13 cellular contexts compared by ENCODE assay signal in the genomic region with DNA sequence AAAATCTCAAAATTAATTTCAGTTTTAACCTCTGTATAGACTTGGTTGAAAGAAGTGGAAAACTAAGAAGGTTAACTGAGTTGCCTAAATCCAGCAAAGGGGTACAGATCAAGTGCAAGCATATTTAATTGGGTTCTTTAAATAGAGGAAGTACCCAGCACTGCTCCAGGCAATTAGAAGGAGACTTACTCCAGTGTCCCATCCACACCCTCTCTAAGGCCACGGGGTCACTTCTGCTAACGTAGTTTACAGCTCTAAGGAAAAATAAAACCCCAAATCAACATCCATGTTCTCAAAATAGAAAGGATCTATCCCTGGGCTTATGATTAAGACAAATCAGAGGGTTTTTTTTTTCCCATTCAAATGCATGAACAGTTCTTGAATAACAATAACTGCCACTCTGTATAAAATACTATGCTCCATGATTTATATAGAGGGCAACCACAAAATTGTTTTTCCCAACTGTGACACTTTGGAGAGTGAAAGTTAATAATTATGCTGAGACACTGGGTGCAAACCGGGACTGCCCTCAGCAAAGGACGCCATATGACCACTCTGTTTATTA. TPM values are rescaled to one million over a fixed set of nuclear protein-coding genes. Genes with fewer than 3 reads are reported as not detected.
DNase-seq lines count a peak whose midpoint lies in the region; ATAC-seq and TF ChIP-seq lines count a peak whose summit lies in the region.
"Had no signal": no experiment of that assay in that cellular context is flagged by ENCODE, and none has a peak within 500 bp of the region (broad histone marks: within the 10 kb centered on the region; RNA-seq: fewer than 3 reads in every experiment).

No MANE protein-coding gene starts in this region.

- ATAC-seq in left ventricle myocardium superior, result peak; percentile 44
- ATAC-seq in stimulated activated memory B cell treated with anti-CD40 and anti-IgM and Interleukin-4, amounts not matched to agents 10 μg/mL and 1 μg/mL and 100 μg/mL, for 72 hours, result no peak

- TF ChIP-seq POLR2A in Peyer's patch (IDR thresholded peaks at IDR 0.05), result no peak

- intact Hi-C loops in activated naive CD4-positive, alpha-beta T cell treated with anti-CD3 and anti-CD28 coated beads for 36 hours (cut with micrococcal nuclease), result loop anchor here (10.0 kb wide), 1 partner anchor 831 kb away; no protein-coding TSS in a partner anchor
- intact Hi-C loops in left ventricle myocardium superior (cut with micrococcal nuclease), result no loop called here

- DNase-seq in activated naive CD4-positive, alpha-beta T cell treated with anti-CD3 and anti-CD28 coated beads for 36 hours, result no peak
- no peak for DNase-seq in activated naive CD4-positive, alpha-beta T cell (lab: John Stamatoyannopoulos, UW)
- DNase-seq in OCI-M1 (lab: John Stamatoyannopoulos, UW) (peak; percentile 69), left ventricle myocardium superior (no peak), Peyer's patch (no peak), GM10266 (ENCODE audit: extremely low spot score) (no peak)
- DNase-seq in stimulated activated CD8-positive, alpha-beta memory T cell treated with anti-CD3 and anti-CD28 coated beads, Interleukin-4, amount 100 ng/mL, for 48 hours, result no peak
- DNase-seq: activated CD4-positive, alpha-beta memory T cell treated with anti-CD3 and anti-CD28 coated beads for 36 hours; NCI-H1694 treated with DMSO at 0.1 percent for 48 hours; ovary had no signal

- no peak overlapping the region for H3K4me3 ChIP-seq in Peyer's patch
- H3K4me3 ChIP-seq: ovary, tibial nerve had no signal

- CTCF ChIA-PET in activated naive CD4-positive, alpha-beta T cell treated with anti-CD3 and anti-CD28 coated beads for 36 hours (lab: Charles Lee), result interaction anchor here (0.7 kb wide), 1 partner anchor 8 kb away, joined by 3 read pairs; no protein-coding TSS in a partner anchor

- TF ChIP-seq CTCF in Peyer's patch (IDR thresholded peaks at IDR 0.05), result no peak
- TF ChIP-seq CTCF in GM10266 (IDR thresholded peaks at IDR 0.05; ENCODE audit: control insufficient read depth, insufficient read depth, low read depth, missing control alignments), result no peak

- peaks cover 4% of the 10 kb centered on the region for H3K27me3 Mint-ChIP-seq in activated naive CD4-positive, alpha-beta T cell treated with anti-CD3 and anti-CD28 coated beads for 36 hours (ENCODE audit: low read depth)
- H3K27me3 Mint-ChIP-seq in stimulated activated memory B cell treated with anti-CD40 and anti-IgM and Interleukin-4, amounts not matched to agents 10 μg/mL and 1 μg/mL and 100 μg/mL, for 72 hours, result peaks cover 22% of the 10 kb centered on the region

- peaks cover 4% of the 10 kb centered on the region for H3K36me3 Mint-ChIP-seq in activated naive CD4-positive, alpha-beta T cell treated with anti-CD3 and anti-CD28 coated beads for 36 hours (ENCODE audit: low read depth)
- H3K36me3 Mint-ChIP-seq in stimulated activated memory B cell treated with anti-CD40 and anti-IgM and Interleukin-4, amounts not matched to agents 10 μg/mL and 1 μg/mL and 100 μg/mL, for 72 hours, result no peaks in the 10 kb centered on the region
- H3K36me3 Mint-ChIP-seq: activated CD4-positive, alpha-beta memory T cell treated with anti-CD3 and anti-CD28 coated beads for 36 hours had no signal

- H3K27ac ChIP-seq in Peyer's patch, result no peak overlapping the region
- H3K27ac ChIP-seq: epithelial cell of prostate, ovary had no signal

- peaks cover 71% of the 10 kb centered on the region for H3K4me1 Mint-ChIP-seq in activated naive CD4-positive, alpha-beta T cell treated with anti-CD3 and anti-CD28 coated beads for 36 hours (ENCODE audit: low read depth)
- H3K4me1 Mint-ChIP-seq in stimulated activated memory B cell treated with anti-CD40 and anti-IgM and Interleukin-4, amounts not matched to agents 10 μg/mL and 1 μg/mL and 100 μg/mL, for 72 hours, result peaks cover 21% of the 10 kb centered on the region

- H3K4me3 Mint-ChIP-seq in activated naive CD4-positive, alpha-beta T cell treated with anti-CD3 and anti-CD28 coated beads for 36 hours, result peak overlapping the region; percentile 69
- peak overlapping the region; percentile 30 for H3K4me3 Mint-ChIP-seq in stimulated activated memory B cell treated with anti-CD40 and anti-IgM and Interleukin-4, amounts not matched to agents 10 μg/mL and 1 μg/mL and 100 μg/mL, for 72 hours

- no peaks in the 10 kb centered on the region for H3K9me3 Mint-ChIP-seq in activated naive CD4-positive, alpha-beta T cell treated with anti-CD3 and anti-CD28 coated beads for 36 hours
- H3K9me3 Mint-ChIP-seq in stimulated activated memory B cell treated with anti-CD40 and anti-IgM and Interleukin-4, amounts not matched to agents 10 μg/mL and 1 μg/mL and 100 μg/mL, for 72 hours, result no peaks in the 10 kb centered on the region
- H3K9me3 Mint-ChIP-seq: activated CD4-positive, alpha-beta memory T cell treated with anti-CD3 and anti-CD28 coated beads for 36 hours had no signal

- H3K27ac Mint-ChIP-seq in activated naive CD4-positive, alpha-beta T cell treated with anti-CD3 and anti-CD28 coated beads for 36 hours, result peak overlapping the region; percentile 79
- no peak overlapping the region for H3K27ac Mint-ChIP-seq in stimulated activated memory B cell treated with anti-CD40 and anti-IgM and Interleukin-4, amounts not matched to agents 10 μg/mL and 1 μg/mL and 100 μg/mL, for 72 hours

- no peaks in the 10 kb centered on the region for H3K36me3 ChIP-seq in Peyer's patch
- H3K36me3 ChIP-seq: ovary, tibial nerve had no signal

- no peaks in the 10 kb centered on the region for H3K27me3 ChIP-seq in Peyer's patch
- H3K27me3 ChIP-seq: ovary, tibial nerve had no signal

- H3K9me3 ChIP-seq in Peyer's patch, result no peaks in the 10 kb centered on the region
- H3K9me3 ChIP-seq: ovary, tibial nerve had no signal

- H3K4me1 ChIP-seq in Peyer's patch, result peaks cover 0 to 19% (median 0%) of the 10 kb centered on the region in 4 donors

RNA-seq across cellular contexts. Expression of a gene that starts 4.6 kb away (rescaled TPM):
- 1 to 10 TPM; 7.3 to 7.8 TPM for total RNA-seq in activated naive CD4-positive, alpha-beta T cell treated with anti-CD3 and anti-CD28 coated beads for 36 hours
- total RNA-seq in left ventricle myocardium superior, result 153 TPM
- total RNA-seq in Peyer's patch, result 100 to 1,000 TPM in 1 of 4 donors, 10 to 100 TPM in 2, 1 to 10 TPM in 1; 6.7 to 106 (median 14.1) TPM
